Comparison of ENCODE assay signal across 15 cellular contexts in genomic region chr16:73040136-73040535, GRCh38. TPM values are rescaled to one million over a fixed set of nuclear protein-coding genes. Genes with fewer than 3 reads are reported as not detected.
DNase-seq lines count a peak whose midpoint lies in the region; ATAC-seq, FAIRE-seq and TF ChIP-seq lines count a peak whose summit lies in the region.
"Had no signal": no experiment of that assay in that cellular context is flagged by ENCODE, and none has a peak within 500 bp of the region (broad histone marks: within the 10 kb centered on the region; RNA-seq: fewer than 3 reads in every experiment).

No MANE protein-coding gene starts in this region.

- TF ChIP-seq CTCF in HepG2 (CRISPR knock-in tag; IDR thresholded peaks at IDR 0.05) (no peak), right lobe of liver (IDR thresholded peaks at IDR 0.05) (no peak), kidney (IDR thresholded peaks at IDR 0.05; ENCODE audit: borderline replicate concordance, extremely low read depth, insufficient read depth) (no peak), type B pancreatic cell (conservative IDR thresholded peaks at IDR 0.05) (no peak), GM10266 (IDR thresholded peaks at IDR 0.05; ENCODE audit: control insufficient read depth, insufficient read depth, low read depth, missing control alignments) (no peak)

- FAIRE-seq in HepG2 (lab: Jason Lieb, UNC): no peak
- no peak for FAIRE-seq in kidney (lab: Jason Lieb, UNC)
- FAIRE-seq: H54 had no signal

- TF ChIP-seq POLR2A in HepG2 (IDR thresholded peaks at IDR 0.05; ENCODE audit: insufficient read depth in 1 of 2, low read depth in 2 of 2, low read length in 2 of 2) (no peak), right lobe of liver (IDR thresholded peaks at IDR 0.05) (no peak)

- no peaks in the 10 kb centered on the region for H3K27me3 ChIP-seq in HepG2 (ENCODE audit: control insufficient read depth in 1 of 2, insufficient read depth in 2 of 2, low read length in 2 of 2)
- H3K27me3 ChIP-seq in right lobe of liver: no peaks in the 10 kb centered on the region
- H3K27me3 ChIP-seq: right atrium auricular region, SJCRH30 had no signal

- H3K9me3 Mint-ChIP-seq in type B pancreatic cell: no peaks in the 10 kb centered on the region
- H3K9me3 Mint-ChIP-seq: CD8-positive, alpha-beta T cell had no signal

- H3K4me3 ChIP-seq in HepG2 (replicated peaks in 1 of 3; ENCODE audit: insufficient read depth in 1 of 3, low read depth in 2 of 3, low read length in 3 of 3) (no peak overlapping the region), right lobe of liver (no peak overlapping the region), kidney (ENCODE audit: low read length in 2 of 2) (no peak overlapping the region)
- H3K4me3 ChIP-seq: right atrium auricular region, SJCRH30 had no signal

- H3K27ac ChIP-seq in HepG2 (ENCODE audit: extremely low read length, insufficient read depth, low read length) (peak overlapping the region; percentile 37), right lobe of liver (no peak overlapping the region), kidney (ENCODE audit: low read depth in 2 of 2, low read length in 2 of 2) (peak overlapping the region; percentile 36 to 57)
- H3K27ac ChIP-seq: right atrium auricular region, SJCRH30 had no signal

- DNase-seq in HepG2 (ENCODE audit: low spot score) (no peak), right lobe of liver (no peak), NCI-H526 (lab: John Stamatoyannopoulos, UW) (peak; percentile 76 to 79), kidney (no peak), type B pancreatic cell (ENCODE audit: extremely low spot score, unreplicated experiment) (no peak), ecto neural progenitor cell (ENCODE audit: low spot score) (no peak), GM10266 (ENCODE audit: extremely low spot score) (no peak)
- DNase-seq: activated CD8-positive, alpha-beta memory T cell treated with anti-CD3 and anti-CD28 coated beads, Interleukin-2, amount 10 ng/mL, durations not matched to agents 7 days and 5 days; activated effector memory CD4-positive, alpha-beta T cell treated with Interleukin-2 at 50 U/mL for 16 hours; CD8-positive, alpha-beta T cell; GDM1; SJCRH30 had no signal

- no peak for ATAC-seq in HepG2
- ATAC-seq in right lobe of liver: no peak
- ATAC-seq in GM21723 (IDR thresholded peaks at IDR 0.05; ENCODE audit: unreplicated experiment): no peak
- ATAC-seq: activated CD8-positive, alpha-beta memory T cell treated with anti-CD3 and anti-CD28 coated beads, Interleukin-2, amount 10 ng/mL, durations not matched to agents 7 days and 5 days; CD8-positive, alpha-beta T cell had no signal

- intact Hi-C loops in HepG2 (cut with micrococcal nuclease; ENCODE audit: unreplicated experiment): loop anchor here (10.0 kb wide), 1 partner anchor 205 kb away; no protein-coding TSS in a partner anchor
- intact Hi-C loops in right lobe of liver (cut with DNase I): loop anchor here in 1 of 2 donors (10.0 kb wide), 1 partner anchor 205 kb away; no protein-coding TSS in a partner anchor
- intact Hi-C loops in kidney (cut with DNase I): no loop called here

- no peak overlapping the region for H3K9ac ChIP-seq in HepG2 (ENCODE audit: insufficient read depth, low read depth, low read length)
- no peak overlapping the region for H3K9ac ChIP-seq in kidney (ENCODE audit: low read length in 2 of 2)

- H3K9me3 ChIP-seq in HepG2 (ENCODE audit: low read length) (no peaks in the 10 kb centered on the region), right lobe of liver (no peaks in the 10 kb centered on the region), kidney (ENCODE audit: control insufficient read depth in 1 of 2, low read length in 2 of 2) (no peaks in the 10 kb centered on the region)
- H3K9me3 ChIP-seq: right atrium auricular region, SJCRH30 had no signal

- TF ChIP-seq EP300 in HepG2 (IDR thresholded peaks at IDR 0.05; ENCODE audit: low read depth in 2 of 2, low read length in 2 of 2) (no peak), HepG2 (CRISPR knock-in tag; IDR thresholded peaks at IDR 0.05; ENCODE audit: borderline replicate concordance) (no peak)

- no peak for TF ChIP-seq RAD21 in HepG2 (CRISPR knock-in tag; IDR thresholded peaks at IDR 0.05)

- WGBS in HepG2 (ENCODE audit: low lambda C conversion rate): 91% methylated on average over 6 of the region's 6 CpGs
- WGBS in right lobe of liver (ENCODE audit: insufficient coverage, low coverage, low lambda C conversion rate, missing lambda C conversion rate): no CpG with 5 or more reads among the region's 6 CpGs

- CTCF ChIA-PET in HepG2 (lab: Yijun Ruan, JAX; ENCODE audit: low intra/inter-chr PET ratio, low total read pairs): no interaction called here

- in situ Hi-C loops in HepG2 (cut with HindIII; ENCODE audit: extremely low pct_ligation_motif_present, low pct_unique_long_range_greater_than_20kb): no loop called here

- no TSS peak for BruUV-seq in HepG2 (replicated peaks; lab: Mats Ljungman, UMichigan)

- peak overlapping the region; percentile 26 for H3K4me3 Mint-ChIP-seq in type B pancreatic cell
- H3K4me3 Mint-ChIP-seq: activated CD8-positive, alpha-beta memory T cell treated with anti-CD3 and anti-CD28 coated beads, Interleukin-2, amount 10 ng/mL, durations not matched to agents 7 days and 5 days; CD8-positive, alpha-beta T cell had no signal

- peak overlapping the region; percentile 19 for H3K27ac Mint-ChIP-seq in type B pancreatic cell
- H3K27ac Mint-ChIP-seq: activated CD8-positive, alpha-beta memory T cell treated with anti-CD3 and anti-CD28 coated beads, Interleukin-2, amount 10 ng/mL, durations not matched to agents 7 days and 5 days; CD8-positive, alpha-beta T cell had no signal

- H3K4me1 ChIP-seq in HepG2 (ENCODE audit: insufficient read depth, low read length): peaks cover 99% of the 10 kb centered on the region
- peaks cover 0 to 19% (median 5%) of the 10 kb centered on the region in 4 donors for H3K4me1 ChIP-seq in right lobe of liver
- peaks cover 5 to 19% of the 10 kb centered on the region in 2 donors for H3K4me1 ChIP-seq in kidney (ENCODE audit: control insufficient read depth in 1 of 2, insufficient read depth in 1 of 2, low read depth in 1 of 2, low read length in 2 of 2)

- H3K4me2 ChIP-seq in HepG2 (ENCODE audit: low read depth, low read length): no peak overlapping the region

- peaks cover 13% of the 10 kb centered on the region for H3K36me3 Mint-ChIP-seq in type B pancreatic cell
- H3K36me3 Mint-ChIP-seq: activated CD8-positive, alpha-beta memory T cell treated with anti-CD3 and anti-CD28 coated beads, Interleukin-2, amount 10 ng/mL, durations not matched to agents 7 days and 5 days; CD8-positive, alpha-beta T cell had no signal

- H3K36me3 ChIP-seq in HepG2 (replicated peaks in 1 of 2; ENCODE audit: control insufficient read depth in 1 of 2, insufficient read depth in 2 of 2, low read length in 2 of 2) (no peaks in the 10 kb centered on the region; a peak in 1 of 5 replicates), right lobe of liver (no peaks in the 10 kb centered on the region), kidney (ENCODE audit: control insufficient read depth in 1 of 2, insufficient read depth in 2 of 2, low read length in 2 of 2) (no peaks in the 10 kb centered on the region)
- H3K36me3 ChIP-seq: right atrium auricular region, SJCRH30 had no signal

- H3K79me2 ChIP-seq in HepG2 (ENCODE audit: insufficient read depth, low read length): peaks cover 100% of the 10 kb centered on the region

- POLR2A ChIA-PET in HepG2 (lab: Yijun Ruan, JAX): interaction anchor here (1.0 to 4.2 kb wide), 2 partner anchors 9 to 15 kb away, joined by 3 to 49 read pairs; partner anchors contain the start of gene ZFHX3

- H3K27me3 Mint-ChIP-seq in type B pancreatic cell: no peaks in the 10 kb centered on the region

- H2AFZ ChIP-seq in HepG2 (ENCODE audit: low read length): no peak overlapping the region

- H4K20me1 ChIP-seq in HepG2 (ENCODE audit: insufficient read depth, low read length): peaks cover 13% of the 10 kb centered on the region

- H3K4me1 Mint-ChIP-seq in type B pancreatic cell (ENCODE audit: unreplicated experiment): peaks cover 68% of the 10 kb centered on the region

TF ChIP-seq in HepG2, 621 proteins besides CTCF, POLR2A, EP300 and RAD21 (continues in another document):
- TF ChIP-seq NFKB2 (CRISPR knock-in tag; IDR thresholded peaks at IDR 0.05; ENCODE audit: borderline replicate concordance) (0 out of 2 replicates have a peak, but pooled peaks have one; percentile 25), ZFY (CRISPR knock-in tag; IDR thresholded peaks at IDR 0.05) (0 out of 2 replicates have a peak, but pooled peaks have one; percentile 25), ZNF510 (CRISPR knock-in tag; IDR thresholded peaks at IDR 0.05; ENCODE audit: low read depth) (no peak), ZNF709 (CRISPR knock-in tag; IDR thresholded peaks at IDR 0.05) (no peak), ZNF121 (CRISPR knock-in tag; IDR thresholded peaks at IDR 0.05) (peak; percentile 44; the same call in 1 of the 2 replicates), ZNF34 (CRISPR knock-in tag; IDR thresholded peaks at IDR 0.05; ENCODE audit: borderline replicate concordance) (no peak)

RNA-seq across cellular contexts. Expression of gene ZFHX3, which starts 7.8 kb away (rescaled TPM):
- total RNA-seq in HepG2 (2016; rRNA removed; fragmentation: Illumina TruSeq; extraction: Trizol) (6.0 and 12.3 TPM in 2 replicates), right lobe of liver (1 to 10 TPM; 7.1 to 9.4 (median 7.7) TPM), kidney (29.3 TPM), type B pancreatic cell (ENCODE audit: low replicate concordance) (47.4 and 48.5 TPM in 2 replicates)
- total RNA-seq in HepG2 (2016; cell fraction: cytosol; rRNA removed; fragmentation: Illumina TruSeq; extraction: Trizol; ENCODE audit: low read depth): 1.8 and 1.9 TPM in 2 replicates
- 5.6 and 10.6 TPM in 2 replicates for total RNA-seq in HepG2 (2016; cell fraction: insoluble cytoplasmic fraction; rRNA removed; fragmentation: Illumina TruSeq; extraction: Trizol)
- 5.0 and 5.6 TPM in 2 replicates for total RNA-seq in HepG2 (2016; cell fraction: membrane; rRNA removed; fragmentation: Illumina TruSeq; extraction: Trizol)
- total RNA-seq in HepG2 (2016; cell fraction: nucleus; rRNA removed; fragmentation: Illumina TruSeq; extraction: Trizol): 15.3 and 19.7 TPM in 2 replicates
- polyA plus RNA-seq in HepG2 (2011; rRNA removed) (5.0 and 5.3 TPM in 2 replicates), kidney (ENCODE audit: insufficient read depth, low read depth, low replicate concordance) (2.3 TPM)
- 3.5 and 4.2 TPM in 2 replicates for polyA plus RNA-seq in HepG2 (2011; cell fraction: cytosol; rRNA removed)
- 10.2 and 11.2 TPM in 2 replicates for polyA plus RNA-seq in HepG2 (2011; cell fraction: nucleus; rRNA removed)
- polyA plus RNA-seq in HepG2 (2012): 12.6 and 14.4 TPM in 2 replicates
- 0.31 and 0.36 TPM in 2 replicates for polyA plus RNA-seq in HepG2 (2016; cell fraction: cytosol; fragmentation: Illumina TruSeq; extraction: Trizol; ENCODE audit: low read depth)
- polyA plus RNA-seq in HepG2 (2016; cell fraction: insoluble cytoplasmic fraction; fragmentation: Illumina TruSeq; extraction: Trizol; ENCODE audit: low read depth): 8.6 and 11.4 TPM in 2 replicates
- polyA plus RNA-seq in HepG2 (2016; cell fraction: membrane; fragmentation: Illumina TruSeq; extraction: Trizol; ENCODE audit: low read depth): 1.0 and 1.4 TPM in 2 replicates
- polyA plus RNA-seq in HepG2 (2016; cell fraction: nucleus; fragmentation: Illumina TruSeq; extraction: Trizol; ENCODE audit: insufficient read depth, low read depth): 16.2 and 17.6 TPM in 2 replicates
- polyA minus RNA-seq in HepG2 (2011; rRNA and poly(A)+ RNA removed; ENCODE audit: low replicate concordance): 12.7 and 18.2 TPM in 2 replicates
- 16.9 and 20.7 TPM in 2 replicates for polyA minus RNA-seq in HepG2 (2011; cell fraction: cytosol; rRNA and poly(A)+ RNA removed)
- 23.9 and 27.2 TPM in 2 replicates for polyA minus RNA-seq in HepG2 (2011; cell fraction: nucleus; rRNA and poly(A)+ RNA removed)

Comparison
In these comparisons a context has a peak if more than half of its experiments do, and no peak if none do; other contexts are left out.
1. H3K27ac ChIP-seq: peak in HepG2 (single experiment) and kidney (2 of 2); none in right lobe of liver (0 of 3).
2. DNase-seq: peak in NCI-H526 (2 of 2); none in HepG2 (single experiment), right lobe of liver (0 of 3), kidney (single experiment), type B pancreatic cell (single experiment), ecto neural progenitor cell (single experiment) and GM10266 (single experiment).